ENCODE assay signal across 1 cellular context in genomic region chr5:72251386-72251785, GRCh38.
TF ChIP-seq lines count a peak whose summit lies in the region.

No MANE protein-coding gene starts in this region.

TF ChIP-seq in WTC11, 78 proteins besides CTCF, POLR2A, EP300 and RAD21 (continued from another document):
- no peak for TF ChIP-seq ZNF532 (CRISPR knock-in tag; IDR thresholded peaks at IDR 0.05; ENCODE audit: borderline replicate concordance)
- no peak for TF ChIP-seq FOXJ3 (CRISPR knock-in tag; IDR thresholded peaks at IDR 0.05; ENCODE audit: borderline replicate concordance)
- TF ChIP-seq SOX15 (CRISPR knock-in tag; IDR thresholded peaks at IDR 0.05) = no peak
- no peak for TF ChIP-seq MYBL2 (CRISPR knock-in tag; IDR thresholded peaks at IDR 0.05)
- TF ChIP-seq, protein P1, sequence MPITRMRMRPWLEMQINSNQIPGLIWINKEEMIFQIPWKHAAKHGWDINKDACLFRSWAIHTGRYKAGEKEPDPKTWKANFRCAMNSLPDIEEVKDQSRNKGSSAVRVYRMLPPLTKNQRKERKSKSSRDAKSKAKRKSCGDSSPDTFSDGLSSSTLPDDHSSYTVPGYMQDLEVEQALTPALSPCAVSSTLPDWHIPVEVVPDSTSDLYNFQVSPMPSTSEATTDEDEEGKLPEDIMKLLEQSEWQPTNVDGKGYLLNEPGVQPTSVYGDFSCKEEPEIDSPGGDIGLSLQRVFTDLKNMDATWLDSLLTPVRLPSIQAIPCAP (CRISPR knock-in tag; IDR thresholded peaks at IDR 0.05) = no peak
